ENCODE assay signal across 7 cellular contexts in genomic region chr15:88642514-88642913, GRCh38. TPM values are rescaled to one million over a fixed set of nuclear protein-coding genes. Genes with fewer than 3 reads are reported as not detected.
DNase-seq lines count a peak whose midpoint lies in the region; ATAC-seq and TF ChIP-seq lines count a peak whose summit lies in the region.
"Not testable (repeated sequence)": the region's sequence is repeated elsewhere in the genome, so short reads cannot be mapped to it uniquely, and the experiment has no call there.

No MANE protein-coding gene starts in this region.

- not testable (repeated sequence) for H3K4me3 Mint-ChIP-seq in activated CD8-positive, alpha-beta T cell treated with anti-CD3 and anti-CD28 coated beads for 36 hours; activated naive CD4-positive, alpha-beta T cell treated with anti-CD3 and anti-CD28 coated beads for 36 hours
- H3K4me3 Mint-ChIP-seq in central memory CD8-positive, alpha-beta T cell: peak overlapping the region; percentile 48
- H3K4me3 Mint-ChIP-seq in naive thymus-derived CD4-positive, alpha-beta T cell: peak overlapping the region; percentile 36 to 71 (median 60)

- not testable (repeated sequence) for H3K9me2 ChIP-seq in DOHH2 (replicated peaks; ENCODE audit: control insufficient read depth, low read length); OCI-LY7 (ENCODE audit: insufficient read depth, low read length)

- H3K9me3 Mint-ChIP-seq in activated CD8-positive, alpha-beta T cell treated with anti-CD3 and anti-CD28 coated beads for 36 hours; activated naive CD4-positive, alpha-beta T cell treated with anti-CD3 and anti-CD28 coated beads for 36 hours; central memory CD8-positive, alpha-beta T cell; naive thymus-derived CD4-positive, alpha-beta T cell: not testable (repeated sequence)

- BruUV-seq in OCI-LY7 (replicated peaks; lab: Mats Ljungman, UMichigan): not testable (repeated sequence)

- H2AFZ ChIP-seq in OCI-LY7 (ENCODE audit: low read length): not testable (repeated sequence)

- H3K4me1 ChIP-seq in DOHH2 (ENCODE audit: control insufficient read depth, low read length): peaks cover 91% of the 10 kb centered on the region
- peaks cover 90% of the 10 kb centered on the region for H3K4me1 ChIP-seq in OCI-LY7 (ENCODE audit: insufficient read depth, low read length, poor library complexity, severe bottlenecking)
- peaks cover 47 to 73% of the 10 kb centered on the region in 2 donors for H3K4me1 ChIP-seq in naive thymus-derived CD4-positive, alpha-beta T cell (ENCODE audit: control insufficient read depth in 2 of 2, insufficient read depth in 2 of 2, low read length in 2 of 2)
- peaks cover 32 to 99% (median 87%) of the 10 kb centered on the region in 6 donors for H3K4me1 ChIP-seq in spleen

- peak overlapping the region; percentile 87 for H3K4me3 ChIP-seq in DOHH2 (ENCODE audit: low read length)
- peak overlapping the region; percentile 81 for H3K4me3 ChIP-seq in OCI-LY7 (ENCODE audit: low read depth, low read length, poor library complexity, severe bottlenecking)
- not testable (repeated sequence) for H3K4me3 ChIP-seq in naive thymus-derived CD4-positive, alpha-beta T cell (ENCODE audit: low read length)
- H3K4me3 ChIP-seq in spleen: peak overlapping the region in 1 of 8 donors; percentile 76

- H3K36me3 ChIP-seq in DOHH2 (ENCODE audit: control insufficient read depth, low read length) (peaks cover 78% of the 10 kb centered on the region), OCI-LY7 (ENCODE audit: insufficient read depth, low read length) (peaks cover 56% of the 10 kb centered on the region), spleen (peaks cover 0 to 71% (median 8%) of the 10 kb centered on the region in 6 donors)
- H3K36me3 ChIP-seq in naive thymus-derived CD4-positive, alpha-beta T cell (ENCODE audit: control insufficient read depth in 2 of 3, insufficient read depth in 3 of 3, low read length in 3 of 3): peaks cover 3 to 22% (median 22%) of the 10 kb centered on the region in 3 experiments

- H3K4me1 Mint-ChIP-seq in activated CD8-positive, alpha-beta T cell treated with anti-CD3 and anti-CD28 coated beads for 36 hours (ENCODE audit: low read depth): peaks cover 71% of the 10 kb centered on the region
- peaks cover 62% of the 10 kb centered on the region for H3K4me1 Mint-ChIP-seq in activated naive CD4-positive, alpha-beta T cell treated with anti-CD3 and anti-CD28 coated beads for 36 hours (ENCODE audit: low read depth)
- H3K4me1 Mint-ChIP-seq in central memory CD8-positive, alpha-beta T cell: peaks cover 73% of the 10 kb centered on the region
- peaks cover 59 to 89% (median 71%) of the 10 kb centered on the region in 7 donors for H3K4me1 Mint-ChIP-seq in naive thymus-derived CD4-positive, alpha-beta T cell

- POLR2A ChIA-PET in OCI-LY7 (lab: Charles Lee): interaction anchor here (0.6 kb wide), 1 partner anchor 27 kb away, joined by 3 read pairs; no protein-coding TSS in a partner anchor
- POLR2A ChIA-PET in activated CD8-positive, alpha-beta T cell treated with anti-CD3 and anti-CD28 coated beads for 36 hours (lab: Charles Lee): interaction anchor here (0.6 to 0.9 kb wide), 2 partner anchors 13 to 274 kb away, joined by 3 read pairs; no protein-coding TSS in a partner anchor
- POLR2A ChIA-PET in naive thymus-derived CD4-positive, alpha-beta T cell (lab: Charles Lee): interaction anchor here (0.6 to 1.0 kb wide), 3 partner anchors 12 to 22 kb away, joined by 3 read pairs; no protein-coding TSS in a partner anchor

- not testable (repeated sequence) for TF ChIP-seq CTCF in DOHH2 (IDR thresholded peaks at IDR 0.05; ENCODE audit: low read depth, low read length, poor library complexity, severe bottlenecking); OCI-LY7 (conservative IDR thresholded peaks at IDR 0.05; ENCODE audit: low read length); activated CD8-positive, alpha-beta T cell treated with anti-CD3 and anti-CD28 coated beads for 36 hours (IDR thresholded peaks at IDR 0.05); spleen (IDR thresholded peaks at IDR 0.05 in 8 of 11, conservative IDR thresholded peaks at IDR 0.05 in 3 of 11)

- peaks cover 40% of the 10 kb centered on the region for H3K36me3 Mint-ChIP-seq in activated CD8-positive, alpha-beta T cell treated with anti-CD3 and anti-CD28 coated beads for 36 hours (ENCODE audit: low read depth)
- peaks cover 16% of the 10 kb centered on the region for H3K36me3 Mint-ChIP-seq in activated naive CD4-positive, alpha-beta T cell treated with anti-CD3 and anti-CD28 coated beads for 36 hours (ENCODE audit: low read depth)
- H3K36me3 Mint-ChIP-seq in central memory CD8-positive, alpha-beta T cell (ENCODE audit: insufficient read depth): peaks cover 56% of the 10 kb centered on the region
- peaks cover 12 to 45% (median 34%) of the 10 kb centered on the region in 5 donors for H3K36me3 Mint-ChIP-seq in naive thymus-derived CD4-positive, alpha-beta T cell

- not testable (repeated sequence) for ATAC-seq in activated CD8-positive, alpha-beta T cell treated with anti-CD3 and anti-CD28 coated beads for 36 hours; central memory CD8-positive, alpha-beta T cell (replicated peaks; ENCODE audit: extremely low read depth, poor library complexity, severe bottlenecking); naive thymus-derived CD4-positive, alpha-beta T cell

- H3K27ac ChIP-seq in DOHH2 (ENCODE audit: low read depth, low read length) (peak overlapping the region; percentile 97), OCI-LY7 (ENCODE audit: low read depth, low read length, poor library complexity, severe bottlenecking) (peak overlapping the region; percentile 97), spleen (peak overlapping the region in 6 of 8 donors; percentile 96 to 99 (median 98))
- H3K27ac ChIP-seq in naive thymus-derived CD4-positive, alpha-beta T cell (ENCODE audit: low read depth, low read length): peak overlapping the region; percentile 99

- DNase-seq in OCI-LY7 (ENCODE audit: low spot score) (peak; percentile 20), spleen (peak; percentile 59)
- not testable (repeated sequence) for DNase-seq in activated CD8-positive, alpha-beta T cell treated with anti-CD3 and anti-CD28 coated beads for 36 hours; activated naive CD4-positive, alpha-beta T cell treated with anti-CD3 and anti-CD28 coated beads for 36 hours; central memory CD8-positive, alpha-beta T cell (ENCODE audit: low spot score in 2 of 2); naive thymus-derived CD4-positive, alpha-beta T cell

- H3K79me2 ChIP-seq in DOHH2 (ENCODE audit: control insufficient read depth, low read length) (peaks cover 83% of the 10 kb centered on the region), OCI-LY7 (ENCODE audit: insufficient read depth, low read depth, low read length) (peaks cover 81% of the 10 kb centered on the region)

- H3K27ac Mint-ChIP-seq in activated CD8-positive, alpha-beta T cell treated with anti-CD3 and anti-CD28 coated beads for 36 hours: peak overlapping the region; percentile 74
- H3K27ac Mint-ChIP-seq in activated naive CD4-positive, alpha-beta T cell treated with anti-CD3 and anti-CD28 coated beads for 36 hours: peak overlapping the region; percentile 46
- peak overlapping the region; percentile 98 for H3K27ac Mint-ChIP-seq in central memory CD8-positive, alpha-beta T cell (ENCODE audit: low read depth)
- peak overlapping the region; percentile 60 to 100 (median 90) for H3K27ac Mint-ChIP-seq in naive thymus-derived CD4-positive, alpha-beta T cell

- CTCF ChIA-PET in OCI-LY7 (lab: Charles Lee; ENCODE audit: unreplicated experiment): not testable (repeated sequence)
- CTCF ChIA-PET in activated CD8-positive, alpha-beta T cell treated with anti-CD3 and anti-CD28 coated beads for 36 hours (lab: Charles Lee): interaction anchor here (1.2 kb wide), 1 partner anchor 18 kb away, joined by 4 read pairs; no protein-coding TSS in a partner anchor
- CTCF ChIA-PET in activated naive CD4-positive, alpha-beta T cell treated with anti-CD3 and anti-CD28 coated beads for 36 hours (lab: Charles Lee): interaction anchor here (0.6 kb wide), 1 partner anchor 120 kb away, joined by 3 read pairs; no protein-coding TSS in a partner anchor
- CTCF ChIA-PET in naive thymus-derived CD4-positive, alpha-beta T cell (lab: Charles Lee): interaction anchor here (1.4 kb wide), 1 partner anchor 19 kb away, joined by 3 read pairs; no protein-coding TSS in a partner anchor

- H3K27me3 ChIP-seq in DOHH2 (ENCODE audit: control insufficient read depth, low read length); naive thymus-derived CD4-positive, alpha-beta T cell (ENCODE audit: control insufficient read depth in 2 of 2, insufficient read depth in 2 of 2, low read length in 2 of 2); spleen (replicated peaks in 1 of 7): not testable (repeated sequence)

- intact Hi-C loops in OCI-LY7 (cut with micrococcal nuclease; ENCODE audit: unreplicated experiment); activated CD8-positive, alpha-beta T cell treated with anti-CD3 and anti-CD28 coated beads for 36 hours (cut with micrococcal nuclease); activated naive CD4-positive, alpha-beta T cell treated with anti-CD3 and anti-CD28 coated beads for 36 hours (cut with micrococcal nuclease); naive thymus-derived CD4-positive, alpha-beta T cell (cut with micrococcal nuclease); spleen (cut with DNase I; ENCODE audit: low total_unique reads): not testable (repeated sequence)

- not testable (repeated sequence) for TF ChIP-seq POLR2A in spleen (IDR thresholded peaks at IDR 0.05)

- not testable (repeated sequence) for H3K9me3 ChIP-seq in DOHH2 (ENCODE audit: control insufficient read depth, insufficient read depth, low read length); OCI-LY7 (ENCODE audit: low read length); naive thymus-derived CD4-positive, alpha-beta T cell (ENCODE audit: control insufficient read depth in 2 of 3, low read length in 3 of 3); spleen

- H3K27me3 Mint-ChIP-seq in activated CD8-positive, alpha-beta T cell treated with anti-CD3 and anti-CD28 coated beads for 36 hours; activated naive CD4-positive, alpha-beta T cell treated with anti-CD3 and anti-CD28 coated beads for 36 hours (ENCODE audit: low read depth); central memory CD8-positive, alpha-beta T cell; naive thymus-derived CD4-positive, alpha-beta T cell: not testable (repeated sequence)

- not testable (repeated sequence) for H4K20me1 ChIP-seq in DOHH2 (ENCODE audit: control insufficient read depth, insufficient read depth, low read depth, low read length); OCI-LY7 (ENCODE audit: insufficient read depth, low read length)

- H3F3A ChIP-seq in DOHH2 (ENCODE audit: control insufficient read depth, insufficient read depth): peaks cover 68% of the 10 kb centered on the region

- WGBS in spleen, 5 donors: 91 to 97% (median 95%) methylated on average over 11 of the region's 11 CpGs

- H3K4me2 ChIP-seq in DOHH2 (ENCODE audit: low read length) (peak overlapping the region; percentile 99), OCI-LY7 (ENCODE audit: low read length) (peak overlapping the region; percentile 72)

RNA-seq across cellular contexts. Expression of gene ISG20, which starts 3.7 kb away (rescaled TPM):
- total RNA-seq in OCI-LY7 (2014; rRNA removed; shearing (Covaris generic)): 345 and 502 TPM in 2 replicates
- total RNA-seq in OCI-LY7 (2022) (244 and 310 TPM in 2 replicates), spleen (100 to 1,000 TPM in 5 of 7 donors, 10 to 100 TPM in 2; 70.5 to 171 (median 127) TPM)
- 10 to 100 TPM; 75.1 to 82.8 TPM for total RNA-seq in activated CD8-positive, alpha-beta T cell treated with anti-CD3 and anti-CD28 coated beads for 36 hours
- 10 to 100 TPM; 51.2 to 56.5 TPM for total RNA-seq in activated naive CD4-positive, alpha-beta T cell treated with anti-CD3 and anti-CD28 coated beads for 36 hours
- 100 to 1,000 TPM in 4 of 5 experiments, 10 to 100 TPM in 1; 92.5 to 160 (median 149) TPM for total RNA-seq in naive thymus-derived CD4-positive, alpha-beta T cell
- polyA plus RNA-seq in naive thymus-derived CD4-positive, alpha-beta T cell: 100 to 1,000 TPM; 344 to 415 TPM
- 100 to 1,000 TPM; 142 to 365 (median 198) TPM for polyA plus RNA-seq in spleen

RNA-seq across cellular contexts. Expression of gene AEN, which starts 21.4 kb away (rescaled TPM):
- total RNA-seq in OCI-LY7 (2014; rRNA removed; shearing (Covaris generic)): 55.9 and 66.6 TPM in 2 replicates
- total RNA-seq in OCI-LY7 (2022) (41.7 and 43.1 TPM in 2 replicates), spleen (10 to 100 TPM; 20.3 to 40.3 (median 29.5) TPM)
- 10 to 100 TPM; 55.2 to 58.4 TPM for total RNA-seq in activated CD8-positive, alpha-beta T cell treated with anti-CD3 and anti-CD28 coated beads for 36 hours
- total RNA-seq in activated naive CD4-positive, alpha-beta T cell treated with anti-CD3 and anti-CD28 coated beads for 36 hours: 10 to 100 TPM; 85.2 to 87.2 TPM
- 10 to 100 TPM; 29.6 to 52.1 (median 44.2) TPM for total RNA-seq in naive thymus-derived CD4-positive, alpha-beta T cell
- 10 to 100 TPM; 20.2 to 31.7 TPM for polyA plus RNA-seq in naive thymus-derived CD4-positive, alpha-beta T cell
- 10 to 100 TPM; 12.9 to 18.6 (median 14.6) TPM for polyA plus RNA-seq in spleen

Comparison
In these comparisons a context has a peak if more than half of its experiments do, and no peak if none do; other contexts are left out.
1. H3K27ac Mint-ChIP-seq: peak in every context shown above with its lines; median percentile 98 in central memory CD8-positive, alpha-beta T cell; 90 in naive thymus-derived CD4-positive, alpha-beta T cell; 74 in activated CD8-positive, alpha-beta T cell treated with anti-CD3 and anti-CD28 coated beads for 36 hours; 46 in activated naive CD4-positive, alpha-beta T cell treated with anti-CD3 and anti-CD28 coated beads for 36 hours.